17 cellular contexts compared by ENCODE assay signal in genomic region chr22:37342065-37342464, GRCh38. TPM values are rescaled to one million over a fixed set of nuclear protein-coding genes. Genes with fewer than 3 reads are reported as not detected.
DNase-seq lines count a peak whose midpoint lies in the region; ATAC-seq, FAIRE-seq and TF ChIP-seq lines count a peak whose summit lies in the region.
"Had no signal": no experiment of that assay in that cellular context is flagged by ENCODE, and none has a peak within 500 bp of the region (broad histone marks: within the 10 kb centered on the region; RNA-seq: fewer than 3 reads in every experiment).

No MANE protein-coding gene starts in this region.

- H3K27ac ChIP-seq in BLaER1 (no peak overlapping the region), H1 (ENCODE audit: low read depth, low read length) (no peak overlapping the region), MM.1S (ENCODE audit: low read length) (no peak overlapping the region)

- in situ Hi-C loops in HAP-1 (cut with MboI; ENCODE audit: low sequenced_read_pairs) = no loop called here

- FAIRE-seq in H1 (lab: Jason Lieb, UNC) = no peak
- FAIRE-seq: H54 had no signal

- H4K20me1 ChIP-seq in BLaER1 (no peaks in the 10 kb centered on the region), H1 (replicated peaks in 1 of 2; ENCODE audit: control insufficient read depth in 1 of 2, insufficient read depth in 2 of 2, low read length in 2 of 2) (no peaks in the 10 kb centered on the region), MM.1S (ENCODE audit: insufficient read depth, low read length) (no peaks in the 10 kb centered on the region)

- no peak overlapping the region for H4K5ac ChIP-seq in H1 (ENCODE audit: insufficient read length, low read depth, low read length)

- no peak for DNase-seq in T-helper 17 cell
- no peak for DNase-seq in H1 (ENCODE audit: low read depth in 1 of 2, low spot score in 2 of 2)
- DNase-seq in HAP-1 (ENCODE audit: low spot score in 2 of 2) = no peak
- DNase-seq in MM.1S = no peak
- DNase-seq: ACHN; BE2C; CD4-positive, alpha-beta memory T cell; DMS153; DMS79; GF-D8; KG1 had no signal

- H2BK5ac ChIP-seq in H1 (ENCODE audit: low read depth, low read length) = no peak overlapping the region

- H4K8ac ChIP-seq in H1 (ENCODE audit: extremely low read depth, insufficient read depth, low read length) = no peak overlapping the region; the same call in 1 of the 2 replicates

- no peak overlapping the region for H2BK20ac ChIP-seq in H1 (ENCODE audit: low read length)

- peaks cover 50% of the 10 kb centered on the region for H3K27me3 Mint-ChIP-seq in T-helper 17 cell

- H3K56ac ChIP-seq in H1 (replicated peaks; ENCODE audit: insufficient read length, low read depth, low read length) = no peak overlapping the region

- H3K4me1 ChIP-seq in BLaER1 (peaks cover 22% of the 10 kb centered on the region), H1 (replicated peaks in 1 of 4; ENCODE audit: control insufficient read depth in 3 of 4, insufficient read depth in 4 of 4, low read length in 3 of 4) (peaks cover 0 to 18% (median 9%) of the 10 kb centered on the region in 4 experiments; a peak in 5 of 7 replicates), HAP-1 (no peaks in the 10 kb centered on the region; the same call in 1 of the 2 replicates), MM.1S (ENCODE audit: low read length) (no peaks in the 10 kb centered on the region)
- H3K4me1 ChIP-seq: BE2C had no signal

- TF ChIP-seq EP300 in H1 (IDR thresholded peaks at IDR 0.05; ENCODE audit: borderline replicate concordance in 1 of 2, low read depth in 2 of 2, low read length in 2 of 2) = no peak

- ATAC-seq in T-helper 17 cell = no peak
- ATAC-seq in HG03095 (IDR thresholded peaks at IDR 0.05; ENCODE audit: unreplicated experiment) = no peak
- ATAC-seq: HCT116 had no signal

- POLR2A ChIA-PET in H1 (lab: Charles Lee; ENCODE audit: partially characterized antibody) = interaction anchor here (2.2 kb wide), 1 partner anchor 11 kb away, joined by 9 read pairs; no protein-coding TSS in a partner anchor

- H2BK15ac ChIP-seq in H1 (ENCODE audit: low read length) = 0 out of 2 replicates have a peak overlapping the region, but pooled peaks have one; percentile 46

- H3F3A ChIP-seq in MM.1S (ENCODE audit: insufficient read depth, low read length) = no peaks in the 10 kb centered on the region

- no peaks in the 10 kb centered on the region; the same call in 1 of the 2 replicates for H3K79me1 ChIP-seq in H1 (ENCODE audit: low read depth, low read length)

- peak overlapping the region; percentile 66 for H3K27ac Mint-ChIP-seq in T-helper 17 cell

- H3K4ac ChIP-seq in H1 (replicated peaks; ENCODE audit: insufficient read length, low read depth, low read length) = peak overlapping the region; percentile 5

- TF ChIP-seq CTCF in H1 (IDR thresholded peaks at IDR 0.05; ENCODE audit: control extremely low read depth in 1 of 3, insufficient read depth in 1 of 3, low read depth in 1 of 3, low read length in 3 of 3) (no peak), MM.1S (IDR thresholded peaks at IDR 0.05; ENCODE audit: low read length) (no peak)

- H3K4me3 Mint-ChIP-seq in T-helper 17 cell = no peak overlapping the region
- H3K4me3 Mint-ChIP-seq: CD4-positive, alpha-beta memory T cell had no signal

- no peaks in the 10 kb centered on the region for H3K9me2 ChIP-seq in MM.1S (replicated peaks; ENCODE audit: insufficient read depth, low read length)

- no peak for TF ChIP-seq RAD21 in H1 (IDR thresholded peaks at IDR 0.05 in 1 of 2, conservative IDR thresholded peaks at IDR 0.05 in 1 of 2; ENCODE audit: low read depth in 2 of 2, low read length in 2 of 2)

- H2AK5ac ChIP-seq in H1 (ENCODE audit: low read depth, low read length) = no peak overlapping the region

- H3K36me3 ChIP-seq in BLaER1 = no peaks in the 10 kb centered on the region
- no peaks in the 10 kb centered on the region for H3K36me3 ChIP-seq in H1 (ENCODE audit: control insufficient read depth in 2 of 4, insufficient read depth in 4 of 4, low read length in 3 of 4)
- no peaks in the 10 kb centered on the region for H3K36me3 ChIP-seq in HAP-1 (replicated peaks)
- no peaks in the 10 kb centered on the region for H3K36me3 ChIP-seq in MM.1S (replicated peaks; ENCODE audit: insufficient read depth, low read length)
- H3K36me3 ChIP-seq: BE2C had no signal

- TF ChIP-seq POLR2A in H1 (IDR thresholded peaks at IDR 0.05; ENCODE audit: control extremely low read depth in 1 of 2, low read depth in 2 of 2, low read length in 2 of 2) = no peak

- H3K79me2 ChIP-seq in H1 (ENCODE audit: control insufficient read depth in 1 of 2, insufficient read depth in 2 of 2, low read length in 2 of 2) (no peaks in the 10 kb centered on the region), MM.1S (ENCODE audit: low read length) (no peaks in the 10 kb centered on the region)

- CTCF ChIA-PET in H1 (lab: Charles Lee; ENCODE audit: partially characterized antibody) = interaction anchor here (0.9 to 2.2 kb wide), 4 partner anchors 12 to 220 kb away, joined by 3 to 7 read pairs (median 3); no protein-coding TSS in a partner anchor

- H3K9me3 ChIP-seq in BLaER1 (no peaks in the 10 kb centered on the region), T-helper 17 cell (ENCODE audit: control insufficient read depth, low read length, poor library complexity, severe bottlenecking) (no peaks in the 10 kb centered on the region), H1 (ENCODE audit: insufficient read depth in 2 of 2, low read depth in 1 of 2, low read length in 1 of 2) (no peaks in the 10 kb centered on the region), HAP-1 (no peaks in the 10 kb centered on the region), MM.1S (replicated peaks; ENCODE audit: insufficient read depth, low read length) (no peaks in the 10 kb centered on the region)
- H3K9me3 ChIP-seq: BE2C had no signal

- peaks cover 9% of the 10 kb centered on the region for H3K4me1 Mint-ChIP-seq in T-helper 17 cell
- H3K4me1 Mint-ChIP-seq: CD14-positive monocyte had no signal

- no peak overlapping the region for H2BK120ac ChIP-seq in H1 (replicated peaks; ENCODE audit: low read depth, low read length)

- no peak overlapping the region for H3K4me3 ChIP-seq in BLaER1
- H3K4me3 ChIP-seq in H1 (ENCODE audit: extremely low read depth in 1 of 4, insufficient read depth in 2 of 4, low read depth in 3 of 4, low read length in 4 of 4) = no peak overlapping the region
- no peak overlapping the region for H3K4me3 ChIP-seq in HAP-1
- H3K4me3 ChIP-seq in MM.1S (ENCODE audit: low read length) = no peak overlapping the region

- no peak overlapping the region for H3K14ac ChIP-seq in H1 (ENCODE audit: insufficient read length)

- no peaks in the 10 kb centered on the region for H3K36me3 Mint-ChIP-seq in T-helper 17 cell (ENCODE audit: low read depth)
- H3K36me3 Mint-ChIP-seq: CD14-positive monocyte; CD4-positive, alpha-beta memory T cell had no signal

- H4K91ac ChIP-seq in H1 (replicated peaks; ENCODE audit: insufficient read length, low read length) = peak overlapping the region; percentile 17

- peak overlapping the region; percentile 14; the same call in 1 of the 2 replicates for H2BK12ac ChIP-seq in H1 (ENCODE audit: low read depth, low read length)

- H3K4me2 ChIP-seq in BLaER1 (peak overlapping the region; percentile 49), H1 (ENCODE audit: insufficient read depth in 1 of 2, low read depth in 2 of 2, low read length in 2 of 2) (no peak overlapping the region), MM.1S (ENCODE audit: low read depth, low read length) (no peak overlapping the region)

- H2AFZ ChIP-seq in H1 (ENCODE audit: low read length) = no peak overlapping the region
- H2AFZ ChIP-seq in MM.1S (ENCODE audit: low read length) = no peak overlapping the region

- no peak overlapping the region for H3K23ac ChIP-seq in H1 (ENCODE audit: insufficient read length)

- H3K27me3 ChIP-seq in BLaER1 (peaks cover 15% of the 10 kb centered on the region), H1 (replicated peaks in 1 of 4; ENCODE audit: control insufficient read depth in 3 of 4, extremely low read depth in 1 of 4, insufficient read depth in 3 of 4, low read length in 3 of 4) (peaks cover 0 to 3% (median 0%) of the 10 kb centered on the region in 4 experiments; a peak in 3 of 7 replicates), HAP-1 (ENCODE audit: low read depth) (peaks cover 11% of the 10 kb centered on the region; the same call in 1 of the 2 replicates), MM.1S (replicated peaks; ENCODE audit: insufficient read depth, low read length) (peaks cover 74% of the 10 kb centered on the region)
- H3K27me3 ChIP-seq: BE2C had no signal

- no peaks in the 10 kb centered on the region; the same call in 1 of the 2 replicates for H3K23me2 ChIP-seq in H1 (ENCODE audit: low read depth, low read length)

- H3K18ac ChIP-seq in H1 (ENCODE audit: extremely low read depth, low read length) = no peak overlapping the region

- WGBS in H1 (ENCODE audit: extremely low coverage in 1 of 2, insufficient coverage in 1 of 2, insufficient read length in 1 of 2, insufficient replicate concordance in 2 of 2, low coverage in 1 of 2, low lambda C conversion rate in 2 of 2, missing lambda C conversion rate in 1 of 2), 2 experiments = 53% methylated on average over 6 of the region's 6 CpGs; no CpG with 5 or more reads in 1 of the 2 experiments

- H3K9ac ChIP-seq in BLaER1 (no peak overlapping the region), H1 (replicated peaks in 1 of 4; ENCODE audit: extremely low read depth in 1 of 4, low read depth in 3 of 4, low read length in 3 of 4) (no peak overlapping the region), MM.1S (ENCODE audit: low read length) (no peak overlapping the region)

TF ChIP-seq in H1, 55 proteins besides CTCF, POLR2A, EP300 and RAD21:
- TF ChIP-seq SP2 (IDR thresholded peaks at IDR 0.05; ENCODE audit: low read length) (no peak), KDM1A (IDR thresholded peaks at IDR 0.05; ENCODE audit: borderline replicate concordance, low read length) (peak; percentile 79; the same call in 1 of the 2 replicates), PHF8 (conservative IDR thresholded peaks at IDR 0.05; ENCODE audit: low read depth, low read length) (no peak)

RNA-seq across cellular contexts. Expression of gene CYTH4, which starts 59.8 kb away (rescaled TPM):
- 10 to 100 TPM; 89.5 to 98.7 TPM for total RNA-seq in T-helper 17 cell
- total RNA-seq in H1 (2021; fragmentation: NEBNext Ultra II Directional; extraction: Animal tissue kit (Norgen Biotek cat#: 25700)) = not detected in 2 replicates
- 0.08 and 0.09 TPM in 2 replicates for polyA plus RNA-seq in H1 (2011; rRNA removed)
- 0.43 TPM for polyA plus RNA-seq in H1 (2011; cell fraction: cytosol; rRNA removed)
- polyA plus RNA-seq in H1 (2011; cell fraction: nucleus; rRNA removed) = 0.16 TPM
- 0.07 to 0.11 TPM in 2 of 4 replicates, not detected in the others for polyA plus RNA-seq in H1 (2012, experiment 1 of 2)
- polyA plus RNA-seq in H1 (2012, experiment 2 of 2) = not detected
- 0.02 TPM for polyA plus RNA-seq in H1 (2013, experiment 1 of 2)
- 0.04 TPM for polyA plus RNA-seq in H1 (2013, experiment 2 of 2)
- polyA minus RNA-seq in H1 (2011; rRNA and poly(A)+ RNA removed) = 0.10 TPM in 1 of 2 replicates, not detected in the other
- not detected for polyA minus RNA-seq in H1 (2011; cell fraction: cytosol; rRNA and poly(A)+ RNA removed)
- polyA minus RNA-seq in H1 (2011; cell fraction: nucleus; rRNA and poly(A)+ RNA removed) = not detected
- total RNA-seq: HT-29 had no signal

Comparison
In these comparisons a context has a peak if more than half of its experiments do, and no peak if none do; other contexts are left out.
1. RNA of gene CYTH4, which starts 59.8 kb away (total RNA-seq): 89.5 to 98.7 TPM in T-helper 17 cell; not detected in H1; every median in the first group is over 10 times any median in the second.